ENCODE assay signal across 25 cellular contexts in genomic region chr4:56444719-56445118, GRCh38. TPM values are rescaled to one million over a fixed set of nuclear protein-coding genes. Genes with fewer than 3 reads are reported as not detected.
DNase-seq lines count a peak whose midpoint lies in the region; ATAC-seq, FAIRE-seq and TF ChIP-seq lines count a peak whose summit lies in the region.
"Had no signal": no experiment of that assay in that cellular context is flagged by ENCODE, and none has a peak within 500 bp of the region (broad histone marks: within the 10 kb centered on the region; RNA-seq: fewer than 3 reads in every experiment).

No MANE protein-coding gene starts in this region.

- H3K27ac ChIP-seq in DND-41 (ENCODE audit: low read length): no peak overlapping the region
- H3K27ac ChIP-seq in Panc1 (ENCODE audit: low read length): no peak overlapping the region
- no peak overlapping the region for H3K27ac ChIP-seq in HepG2 (ENCODE audit: extremely low read length, insufficient read depth, low read length)
- no peak overlapping the region for H3K27ac ChIP-seq in tibial nerve
- H3K27ac ChIP-seq: HL-60 had no signal

- H3K9me3 Mint-ChIP-seq in activated T-cell treated with anti-CD3 and anti-CD28 coated beads, Interleukin-2, amount 50 U/mL, for 24 hours: no peaks in the 10 kb centered on the region
- H3K9me3 Mint-ChIP-seq: CD4-positive, alpha-beta T cell had no signal

- H4K20me1 ChIP-seq in DND-41 (ENCODE audit: insufficient read depth, low read length) (peaks cover 65% of the 10 kb centered on the region), HepG2 (ENCODE audit: insufficient read depth, low read length) (peaks cover 45% of the 10 kb centered on the region)

- no peak overlapping the region for H3K4me3 ChIP-seq in DND-41 (ENCODE audit: low read depth in 1 of 2, low read length in 2 of 2)
- no peak overlapping the region for H3K4me3 ChIP-seq in Panc1 (ENCODE audit: low read depth in 2 of 2, low read length in 2 of 2)
- no peak overlapping the region for H3K4me3 ChIP-seq in HepG2 (replicated peaks in 1 of 3; ENCODE audit: insufficient read depth in 1 of 3, low read depth in 2 of 3, low read length in 3 of 3)
- H3K4me3 ChIP-seq in tibial nerve: no peak overlapping the region

- peak overlapping the region; percentile 23; the same call in 1 of the 2 replicates for H3K4me2 ChIP-seq in DND-41 (ENCODE audit: insufficient read depth, low read length)
- no peak overlapping the region for H3K4me2 ChIP-seq in HepG2 (ENCODE audit: low read depth, low read length)
- H3K4me2 ChIP-seq: SK-N-SH had no signal

- peaks cover 48% of the 10 kb centered on the region for H3K4me1 Mint-ChIP-seq in activated T-cell treated with anti-CD3 and anti-CD28 coated beads, Interleukin-2, amount 50 U/mL, for 24 hours (ENCODE audit: low read depth)

- no peak overlapping the region for H3K4me3 Mint-ChIP-seq in activated T-cell treated with anti-CD3 and anti-CD28 coated beads, Interleukin-2, amount 50 U/mL, for 24 hours
- H3K4me3 Mint-ChIP-seq: CD4-positive, alpha-beta T cell had no signal

- TF ChIP-seq POLR2A in HepG2 (IDR thresholded peaks at IDR 0.05; ENCODE audit: insufficient read depth in 1 of 2, low read depth in 2 of 2, low read length in 2 of 2) (no peak), tibial nerve (IDR thresholded peaks at IDR 0.05) (no peak)

- intact Hi-C loops in Panc1 (cut with micrococcal nuclease; ENCODE audit: unreplicated experiment) (no loop called here), HepG2 (cut with micrococcal nuclease; ENCODE audit: unreplicated experiment) (no loop called here)

- TF ChIP-seq CTCF in DND-41 (IDR thresholded peaks at IDR 0.05; ENCODE audit: borderline replicate concordance, extremely low read depth, low read length, poor library complexity, severe bottlenecking): no peak
- no peak for TF ChIP-seq CTCF in Panc1 (IDR thresholded peaks at IDR 0.05)
- TF ChIP-seq CTCF in HepG2 (CRISPR knock-in tag; IDR thresholded peaks at IDR 0.05): no peak
- TF ChIP-seq CTCF in tibial nerve (IDR thresholded peaks at IDR 0.05): no peak

- CTCF ChIA-PET in Panc1 (lab: Charles Lee) (no interaction called here), HepG2 (lab: Yijun Ruan, JAX; ENCODE audit: low intra/inter-chr PET ratio, low total read pairs) (no interaction called here)

- H3K27ac Mint-ChIP-seq in activated T-cell treated with anti-CD3 and anti-CD28 coated beads, Interleukin-2, amount 50 U/mL, for 24 hours: peak overlapping the region; percentile 22
- H3K27ac Mint-ChIP-seq: CD4-positive, alpha-beta T cell had no signal

- TF ChIP-seq EP300 in HepG2 (IDR thresholded peaks at IDR 0.05; ENCODE audit: low read depth in 2 of 2, low read length in 2 of 2): no peak
- no peak for TF ChIP-seq EP300 in HepG2 (CRISPR knock-in tag; IDR thresholded peaks at IDR 0.05; ENCODE audit: borderline replicate concordance)
- no peak for TF ChIP-seq EP300 in tibial nerve (IDR thresholded peaks at IDR 0.05)

- H3K27me3 ChIP-seq in DND-41 (ENCODE audit: insufficient read depth, low read length, poor library complexity): no peaks in the 10 kb centered on the region
- no peaks in the 10 kb centered on the region for H3K27me3 ChIP-seq in Panc1 (ENCODE audit: control insufficient read depth, insufficient read depth, low read length)
- H3K27me3 ChIP-seq in HepG2 (ENCODE audit: control insufficient read depth in 1 of 2, insufficient read depth in 2 of 2, low read length in 2 of 2): no peaks in the 10 kb centered on the region
- H3K27me3 ChIP-seq in tibial nerve: no peaks in the 10 kb centered on the region

- 79% methylated on average over 2 of the region's 2 CpGs for WGBS in HepG2 (ENCODE audit: low lambda C conversion rate)
- 89 to 95% methylated on average over 2 of the region's 2 CpGs for WGBS in tibial nerve, 2 donors

- ATAC-seq in DND-41 (ENCODE audit: insufficient read depth, low read depth) (no peak), Panc1 (no peak), HepG2 (peak; percentile 24; the same call in 1 of the 3 replicates), HG03565 (IDR thresholded peaks at IDR 0.05; ENCODE audit: unreplicated experiment) (no peak)

- no peak for DNase-seq in activated T-cell treated with anti-CD3 and anti-CD28 coated beads, Interleukin-2, amount 50 U/mL, for 24 hours
- DNase-seq in activated T-cell treated with anti-CD3 and anti-CD28 coated beads for 4 hours: no peak
- no peak for DNase-seq in DND-41
- DNase-seq in Panc1 (ENCODE audit: low read depth, low spot score): no peak
- no peak for DNase-seq in HepG2 (ENCODE audit: low spot score)
- no peak for DNase-seq in tibial nerve (ENCODE audit: low spot score in 2 of 2)
- DNase-seq: CD4-positive, alpha-beta T cell; DMS153; IMR-90; Karpas-422; MM.1S; NCI-H1105; NCI-H1694; NCI-H2081 treated with DMSO at 0.1 percent for 48 hours; NK-92 treated with Interleukin-12 subunit alpha and Interleukin-12 subunit beta, amount 100 ng/mL, for 24 hours; OCI-M1; RPMI8226; SHP77 treated with DMSO at 0.1 percent for 48 hours; SK-N-SH had no signal

- H2AFZ ChIP-seq in DND-41 (ENCODE audit: low read depth, low read length) (no peak overlapping the region), HepG2 (ENCODE audit: low read length) (no peak overlapping the region)

- H3K36me3 Mint-ChIP-seq in activated T-cell treated with anti-CD3 and anti-CD28 coated beads, Interleukin-2, amount 50 U/mL, for 24 hours (ENCODE audit: low read depth): peaks cover 95% of the 10 kb centered on the region

- no peak for TF ChIP-seq RAD21 in HepG2 (CRISPR knock-in tag; IDR thresholded peaks at IDR 0.05)

- H3K4me1 ChIP-seq in DND-41 (ENCODE audit: insufficient read depth, low read length): peaks cover 29% of the 10 kb centered on the region
- H3K4me1 ChIP-seq in Panc1 (ENCODE audit: control insufficient read depth, insufficient read depth, low read length): no peaks in the 10 kb centered on the region
- H3K4me1 ChIP-seq in HepG2 (ENCODE audit: insufficient read depth, low read length): peaks cover 62% of the 10 kb centered on the region
- no peaks in the 10 kb centered on the region for H3K4me1 ChIP-seq in tibial nerve

- no peaks in the 10 kb centered on the region for H3K27me3 Mint-ChIP-seq in activated T-cell treated with anti-CD3 and anti-CD28 coated beads, Interleukin-2, amount 50 U/mL, for 24 hours
- H3K27me3 Mint-ChIP-seq: CD4-positive, alpha-beta T cell had no signal

- H3K36me3 ChIP-seq in DND-41 (ENCODE audit: insufficient read depth, low read length) (peaks cover 99% of the 10 kb centered on the region), Panc1 (ENCODE audit: control insufficient read depth, insufficient read depth, low read length) (peaks cover 50% of the 10 kb centered on the region), HepG2 (replicated peaks in 1 of 2; ENCODE audit: control insufficient read depth in 1 of 2, insufficient read depth in 2 of 2, low read length in 2 of 2) (peaks cover 10 to 69% of the 10 kb centered on the region in 2 experiments), tibial nerve (peaks cover 0 to 52% (median 3%) of the 10 kb centered on the region in 3 donors)

- FAIRE-seq in HepG2 (lab: Jason Lieb, UNC): no peak
- FAIRE-seq: A204.1, GM12892, GM18507, H1 had no signal

- H3K9ac ChIP-seq in DND-41 (ENCODE audit: low read depth, low read length) (no peak overlapping the region), HepG2 (ENCODE audit: insufficient read depth, low read depth, low read length) (no peak overlapping the region)
- H3K9ac ChIP-seq: SK-N-SH had no signal

- POLR2A ChIA-PET in Panc1 (lab: Charles Lee) (no interaction called here), HepG2 (lab: Yijun Ruan, JAX) (interaction anchor here (0.8 to 1.8 kb wide), 4 partner anchors 9 to 21 kb away, joined by 3 to 21 read pairs (median 4); partner anchors contain the start of genes PAICS and PPAT)

- in situ Hi-C loops in Panc1 (cut with HindIII; ENCODE audit: low pct_unique_long_range_greater_than_20kb, low sequenced_read_pairs): no loop called here
- in situ Hi-C loops in HepG2 (cut with HindIII; ENCODE audit: extremely low pct_ligation_motif_present, low pct_unique_long_range_greater_than_20kb): no loop called here

- BruUV-seq in Panc1 (replicated peaks; lab: Mats Ljungman, UMichigan) (TSS peak; percentile 16), HepG2 (replicated peaks; lab: Mats Ljungman, UMichigan) (no TSS peak)

- H3K79me2 ChIP-seq in DND-41 (ENCODE audit: insufficient read depth, low read length): peaks cover 96% of the 10 kb centered on the region
- H3K79me2 ChIP-seq in HepG2 (ENCODE audit: insufficient read depth, low read length): peaks cover 64% of the 10 kb centered on the region

- H3K9me3 ChIP-seq in DND-41 (ENCODE audit: insufficient read depth, low read length, severe bottlenecking): no peaks in the 10 kb centered on the region
- H3K9me3 ChIP-seq in Panc1 (ENCODE audit: control insufficient read depth, insufficient read depth, low read depth, low read length): no peaks in the 10 kb centered on the region
- no peaks in the 10 kb centered on the region for H3K9me3 ChIP-seq in HepG2 (ENCODE audit: low read length)
- H3K9me3 ChIP-seq in tibial nerve: no peaks in the 10 kb centered on the region
- H3K9me3 ChIP-seq: SK-N-SH had no signal

RNA-seq across cellular contexts. Expression of gene PAICS, which starts 8.7 kb away (rescaled TPM):
- total RNA-seq in Panc1 (2021; ENCODE audit: unreplicated experiment) (135 TPM), HepG2 (2016; rRNA removed; fragmentation: Illumina TruSeq; extraction: Trizol) (249 and 453 TPM in 2 replicates), tibial nerve (10 to 100 TPM; 17.8 to 41.7 (median 22.9) TPM)
- polyA plus RNA-seq in Panc1 (2012; ENCODE audit: insufficient read length): 48.6 TPM
- 32.8 and 38.2 TPM in 2 replicates for total RNA-seq in HepG2 (2016; cell fraction: cytosol; rRNA removed; fragmentation: Illumina TruSeq; extraction: Trizol; ENCODE audit: low read depth)
- 251 and 440 TPM in 2 replicates for total RNA-seq in HepG2 (2016; cell fraction: insoluble cytoplasmic fraction; rRNA removed; fragmentation: Illumina TruSeq; extraction: Trizol)
- total RNA-seq in HepG2 (2016; cell fraction: membrane; rRNA removed; fragmentation: Illumina TruSeq; extraction: Trizol): 86.3 and 100 TPM in 2 replicates
- total RNA-seq in HepG2 (2016; cell fraction: nucleus; rRNA removed; fragmentation: Illumina TruSeq; extraction: Trizol): 120 and 133 TPM in 2 replicates
- polyA plus RNA-seq in HepG2 (2011; rRNA removed): 165 and 241 TPM in 2 replicates
- polyA plus RNA-seq in HepG2 (2011; cell fraction: cytosol; rRNA removed): 131 and 167 TPM in 2 replicates
- polyA plus RNA-seq in HepG2 (2011; cell fraction: nucleus; rRNA removed): 70.5 and 75.1 TPM in 2 replicates
- polyA plus RNA-seq in HepG2 (2012): 143 and 229 TPM in 2 replicates
- polyA plus RNA-seq in HepG2 (2016; cell fraction: cytosol; fragmentation: Illumina TruSeq; extraction: Trizol; ENCODE audit: low read depth): 44.9 and 45.4 TPM in 2 replicates
- 478 and 487 TPM in 2 replicates for polyA plus RNA-seq in HepG2 (2016; cell fraction: insoluble cytoplasmic fraction; fragmentation: Illumina TruSeq; extraction: Trizol; ENCODE audit: low read depth)
- polyA plus RNA-seq in HepG2 (2016; cell fraction: membrane; fragmentation: Illumina TruSeq; extraction: Trizol; ENCODE audit: low read depth): 72.6 and 81.2 TPM in 2 replicates
- polyA plus RNA-seq in HepG2 (2016; cell fraction: nucleus; fragmentation: Illumina TruSeq; extraction: Trizol; ENCODE audit: insufficient read depth, low read depth): 160 and 165 TPM in 2 replicates
- polyA minus RNA-seq in HepG2 (2011; rRNA and poly(A)+ RNA removed; ENCODE audit: low replicate concordance): 99.6 and 124 TPM in 2 replicates
- 75.2 and 84.6 TPM in 2 replicates for polyA minus RNA-seq in HepG2 (2011; cell fraction: cytosol; rRNA and poly(A)+ RNA removed)
- polyA minus RNA-seq in HepG2 (2011; cell fraction: nucleus; rRNA and poly(A)+ RNA removed): 143 TPM in 2 replicates

RNA-seq across cellular contexts. Expression of gene PPAT, which starts 9.3 kb away (rescaled TPM):
- total RNA-seq in Panc1 (2021; ENCODE audit: unreplicated experiment) (38.3 TPM), HepG2 (2016; rRNA removed; fragmentation: Illumina TruSeq; extraction: Trizol) (62.6 and 98.4 TPM in 2 replicates), tibial nerve (1 to 10 TPM; 2.2 to 7.8 (median 3.8) TPM)
- 27.2 TPM for polyA plus RNA-seq in Panc1 (2012; ENCODE audit: insufficient read length)
- 5.3 and 7.1 TPM in 2 replicates for total RNA-seq in HepG2 (2016; cell fraction: cytosol; rRNA removed; fragmentation: Illumina TruSeq; extraction: Trizol; ENCODE audit: low read depth)
- total RNA-seq in HepG2 (2016; cell fraction: insoluble cytoplasmic fraction; rRNA removed; fragmentation: Illumina TruSeq; extraction: Trizol): 59.7 and 95.9 TPM in 2 replicates
- 19.1 and 23.2 TPM in 2 replicates for total RNA-seq in HepG2 (2016; cell fraction: membrane; rRNA removed; fragmentation: Illumina TruSeq; extraction: Trizol)
- 44.4 and 47.9 TPM in 2 replicates for total RNA-seq in HepG2 (2016; cell fraction: nucleus; rRNA removed; fragmentation: Illumina TruSeq; extraction: Trizol)
- 13.7 and 16.9 TPM in 2 replicates for polyA plus RNA-seq in HepG2 (2011; rRNA removed)
- polyA plus RNA-seq in HepG2 (2011; cell fraction: cytosol; rRNA removed): 6.9 and 9.4 TPM in 2 replicates
- polyA plus RNA-seq in HepG2 (2011; cell fraction: nucleus; rRNA removed): 5.9 and 6.3 TPM in 2 replicates
- polyA plus RNA-seq in HepG2 (2012): 21.9 and 23.3 TPM in 2 replicates
- polyA plus RNA-seq in HepG2 (2016; cell fraction: cytosol; fragmentation: Illumina TruSeq; extraction: Trizol; ENCODE audit: low read depth): 1.6 and 1.8 TPM in 2 replicates
- polyA plus RNA-seq in HepG2 (2016; cell fraction: insoluble cytoplasmic fraction; fragmentation: Illumina TruSeq; extraction: Trizol; ENCODE audit: low read depth): 64.9 and 70.4 TPM in 2 replicates
- polyA plus RNA-seq in HepG2 (2016; cell fraction: membrane; fragmentation: Illumina TruSeq; extraction: Trizol; ENCODE audit: low read depth): 6.4 and 7.7 TPM in 2 replicates
- polyA plus RNA-seq in HepG2 (2016; cell fraction: nucleus; fragmentation: Illumina TruSeq; extraction: Trizol; ENCODE audit: insufficient read depth, low read depth): 39.8 and 45.4 TPM in 2 replicates
- polyA minus RNA-seq in HepG2 (2011; rRNA and poly(A)+ RNA removed; ENCODE audit: low replicate concordance): 16.1 and 21.7 TPM in 2 replicates
- polyA minus RNA-seq in HepG2 (2011; cell fraction: cytosol; rRNA and poly(A)+ RNA removed): 11.9 and 16.3 TPM in 2 replicates
- polyA minus RNA-seq in HepG2 (2011; cell fraction: nucleus; rRNA and poly(A)+ RNA removed): 25.0 and 29.1 TPM in 2 replicates

RNA-seq across cellular contexts. Expression of gene SRP72, which starts 22.7 kb away (rescaled TPM):
- total RNA-seq in Panc1 (2021; ENCODE audit: unreplicated experiment): 82.4 TPM
- 47.3 TPM for polyA plus RNA-seq in Panc1 (2012; ENCODE audit: insufficient read length)
- total RNA-seq in HepG2 (2016; rRNA removed; fragmentation: Illumina TruSeq; extraction: Trizol): 75.6 and 126 TPM in 2 replicates
- 13.0 and 14.5 TPM in 2 replicates for total RNA-seq in HepG2 (2016; cell fraction: cytosol; rRNA removed; fragmentation: Illumina TruSeq; extraction: Trizol; ENCODE audit: low read depth)
- total RNA-seq in HepG2 (2016; cell fraction: insoluble cytoplasmic fraction; rRNA removed; fragmentation: Illumina TruSeq; extraction: Trizol): 74.7 and 123 TPM in 2 replicates
- 40.7 and 48.1 TPM in 2 replicates for total RNA-seq in HepG2 (2016; cell fraction: membrane; rRNA removed; fragmentation: Illumina TruSeq; extraction: Trizol)
- total RNA-seq in HepG2 (2016; cell fraction: nucleus; rRNA removed; fragmentation: Illumina TruSeq; extraction: Trizol): 73.8 and 86.5 TPM in 2 replicates
- 46.1 and 64.9 TPM in 2 replicates for polyA plus RNA-seq in HepG2 (2011; rRNA removed)
- polyA plus RNA-seq in HepG2 (2011; cell fraction: cytosol; rRNA removed): 34.7 and 51.4 TPM in 2 replicates
- polyA plus RNA-seq in HepG2 (2011; cell fraction: nucleus; rRNA removed): 23.9 and 32.9 TPM in 2 replicates
- 58.2 and 72.9 TPM in 2 replicates for polyA plus RNA-seq in HepG2 (2012)
- polyA plus RNA-seq in HepG2 (2016; cell fraction: cytosol; fragmentation: Illumina TruSeq; extraction: Trizol; ENCODE audit: low read depth): 14.8 and 15.2 TPM in 2 replicates
- 105 and 107 TPM in 2 replicates for polyA plus RNA-seq in HepG2 (2016; cell fraction: insoluble cytoplasmic fraction; fragmentation: Illumina TruSeq; extraction: Trizol; ENCODE audit: low read depth)
- 27.5 and 32.0 TPM in 2 replicates for polyA plus RNA-seq in HepG2 (2016; cell fraction: membrane; fragmentation: Illumina TruSeq; extraction: Trizol; ENCODE audit: low read depth)
- 63.6 and 67.8 TPM in 2 replicates for polyA plus RNA-seq in HepG2 (2016; cell fraction: nucleus; fragmentation: Illumina TruSeq; extraction: Trizol; ENCODE audit: insufficient read depth, low read depth)
- polyA minus RNA-seq in HepG2 (2011; rRNA and poly(A)+ RNA removed; ENCODE audit: low replicate concordance): 54.7 and 55.6 TPM in 2 replicates
- 125 and 129 TPM in 2 replicates for polyA minus RNA-seq in HepG2 (2011; cell fraction: cytosol; rRNA and poly(A)+ RNA removed)
- 141 and 163 TPM in 2 replicates for polyA minus RNA-seq in HepG2 (2011; cell fraction: nucleus; rRNA and poly(A)+ RNA removed)
- 10 to 100 TPM; 37.7 to 66.6 (median 60.0) TPM for total RNA-seq in tibial nerve

RNA-seq across cellular contexts. Expression of gene AASDH, which starts 57.4 kb away (rescaled TPM):
- total RNA-seq in Panc1 (2021; ENCODE audit: unreplicated experiment): 5.4 TPM
- polyA plus RNA-seq in Panc1 (2012; ENCODE audit: insufficient read length): 2.4 TPM
- total RNA-seq in HepG2 (2016; rRNA removed; fragmentation: Illumina TruSeq; extraction: Trizol): 12.6 and 16.8 TPM in 2 replicates
- total RNA-seq in HepG2 (2016; cell fraction: cytosol; rRNA removed; fragmentation: Illumina TruSeq; extraction: Trizol; ENCODE audit: low read depth): 3.0 and 5.9 TPM in 2 replicates
- 12.0 and 16.5 TPM in 2 replicates for total RNA-seq in HepG2 (2016; cell fraction: insoluble cytoplasmic fraction; rRNA removed; fragmentation: Illumina TruSeq; extraction: Trizol)
- total RNA-seq in HepG2 (2016; cell fraction: membrane; rRNA removed; fragmentation: Illumina TruSeq; extraction: Trizol): 4.5 and 5.5 TPM in 2 replicates
- 15.5 and 16.0 TPM in 2 replicates for total RNA-seq in HepG2 (2016; cell fraction: nucleus; rRNA removed; fragmentation: Illumina TruSeq; extraction: Trizol)
- 7.8 and 14.1 TPM in 2 replicates for polyA plus RNA-seq in HepG2 (2011; rRNA removed)
- polyA plus RNA-seq in HepG2 (2011; cell fraction: cytosol; rRNA removed): 2.9 and 4.6 TPM in 2 replicates
- polyA plus RNA-seq in HepG2 (2011; cell fraction: nucleus; rRNA removed): 9.1 and 12.4 TPM in 2 replicates
- 5.0 and 6.6 TPM in 2 replicates for polyA plus RNA-seq in HepG2 (2012)
- 0.38 and 0.55 TPM in 2 replicates for polyA plus RNA-seq in HepG2 (2016; cell fraction: cytosol; fragmentation: Illumina TruSeq; extraction: Trizol; ENCODE audit: low read depth)
- polyA plus RNA-seq in HepG2 (2016; cell fraction: insoluble cytoplasmic fraction; fragmentation: Illumina TruSeq; extraction: Trizol; ENCODE audit: low read depth): 7.9 and 9.8 TPM in 2 replicates
- polyA plus RNA-seq in HepG2 (2016; cell fraction: membrane; fragmentation: Illumina TruSeq; extraction: Trizol; ENCODE audit: low read depth): 1.1 and 1.3 TPM in 2 replicates
- polyA plus RNA-seq in HepG2 (2016; cell fraction: nucleus; fragmentation: Illumina TruSeq; extraction: Trizol; ENCODE audit: insufficient read depth, low read depth): 11.8 and 13.3 TPM in 2 replicates
- polyA minus RNA-seq in HepG2 (2011; rRNA and poly(A)+ RNA removed; ENCODE audit: low replicate concordance): 5.4 and 6.8 TPM in 2 replicates
- polyA minus RNA-seq in HepG2 (2011; cell fraction: cytosol; rRNA and poly(A)+ RNA removed): 4.6 and 5.3 TPM in 2 replicates
- polyA minus RNA-seq in HepG2 (2011; cell fraction: nucleus; rRNA and poly(A)+ RNA removed): 38.4 and 47.6 TPM in 2 replicates
- 10 to 100 TPM in 3 of 4 donors, 1 to 10 TPM in 1; 8.4 to 15.3 (median 12.3) TPM for total RNA-seq in tibial nerve
